1 cellular context compared by ENCODE assay signal in the genomic region with DNA sequence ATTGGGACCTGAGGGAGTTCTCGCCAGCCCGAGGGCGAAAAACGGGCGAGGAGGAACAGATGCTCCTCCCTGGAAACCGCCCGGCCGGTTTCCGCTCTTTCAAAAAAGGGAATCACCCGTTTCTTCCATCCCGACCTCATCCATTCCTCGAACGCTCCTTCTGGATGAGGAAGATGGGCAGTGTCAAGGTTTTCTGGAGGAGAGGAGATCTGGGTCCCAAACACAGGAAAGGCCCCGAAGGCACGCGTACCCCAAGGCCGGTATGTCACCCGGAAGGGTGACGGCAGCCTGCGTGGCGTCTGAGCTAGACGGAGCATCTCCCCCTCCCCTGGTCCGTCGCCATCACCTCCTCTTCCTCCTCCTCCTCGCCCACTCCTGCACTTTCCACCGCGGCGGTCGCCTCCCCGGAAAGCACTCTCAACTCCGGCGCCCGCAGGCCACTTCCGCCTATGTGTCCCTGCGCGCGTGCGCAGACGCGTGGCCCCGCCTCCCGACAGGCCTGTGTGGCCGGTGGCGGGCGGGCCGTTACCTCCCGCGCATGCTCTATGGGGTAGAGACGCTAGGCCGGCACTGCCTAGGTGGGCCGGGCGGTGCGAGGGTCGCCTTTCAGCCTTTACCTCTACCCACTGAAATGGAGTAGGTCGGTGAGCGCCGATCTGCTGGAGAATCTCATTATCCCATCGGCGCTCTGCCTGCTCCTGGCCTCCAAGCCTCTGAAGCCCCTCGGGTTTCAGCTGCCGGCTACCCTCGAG.
TF ChIP-seq lines count a peak whose summit lies in the region.

SLC35B3 (minus strand) TSS at position 453 of the 752 bp plus-strand sequence.

TF ChIP-seq in GM23338, 12 proteins besides CTCF, POLR2A, EP300 and RAD21:
- TF ChIP-seq NANOG (IDR thresholded peaks at IDR 0.05; ENCODE audit: borderline replicate concordance) (no peak), POLR2AphosphoS5 (IDR thresholded peaks at IDR 0.05; ENCODE audit: low read depth) (peak; percentile 91), ETS1 (IDR thresholded peaks at IDR 0.05) (0 out of 2 replicates have a peak, but pooled peaks have one; percentile 10), EZH2 (IDR thresholded peaks at IDR 0.05; ENCODE audit: low read depth, unreplicated experiment) (no peak)
